In genomic region chr14:100826371-100827139, GRCh38 we compare ENCODE assay signal across 10 cellular contexts. TPM values are rescaled to one million over a fixed set of nuclear protein-coding genes. Genes with fewer than 3 reads are reported as not detected.
A peak's percentile ranks its signal among the peaks of the same experiment; 100 is the strongest.
DNase-seq lines count a peak whose midpoint lies in the region; ATAC-seq and TF ChIP-seq lines count a peak whose summit lies in the region.
"Had no signal": no experiment of that assay in that cellular context is flagged by ENCODE, and none has a peak within 500 bp of the region (broad histone marks: within the 10 kb centered on the region; RNA-seq: fewer than 3 reads in every experiment).

No MANE protein-coding gene starts in this region.

- H4K20me1 ChIP-seq in mammary epithelial cell (ENCODE audit: insufficient read depth, low read length), result no peaks in the 10 kb centered on the region

- intact Hi-C loops in mammary epithelial cell (cut with micrococcal nuclease), result loop anchor here (1.0 to 5.0 kb wide), 5 partner anchors 80 to 443 kb away; no protein-coding TSS in a partner anchor
- intact Hi-C loops in upper lobe of right lung (cut with DNase I), result no loop called here

- H3K9me3 Mint-ChIP-seq in activated naive CD8-positive, alpha-beta T cell (ENCODE audit: low read depth), result no peaks in the 10 kb centered on the region
- H3K9me3 Mint-ChIP-seq in activated naive CD8-positive, alpha-beta T cell treated with anti-CD3 and anti-CD28 coated beads, Interleukin-2, amount 50 U/mL, for 24 hours, result peaks cover 5% of the 10 kb centered on the region

- TF ChIP-seq CTCF in mammary epithelial cell (conservative IDR thresholded peaks at IDR 0.05 in 1 of 2, IDR thresholded peaks at IDR 0.05 in 1 of 2; ENCODE audit: extremely low read depth in 1 of 2, insufficient read depth in 1 of 2, low read depth in 1 of 2, low read length in 2 of 2), result no peak
- no peak for TF ChIP-seq CTCF in upper lobe of right lung (IDR thresholded peaks at IDR 0.05)

- H3K4me1 ChIP-seq in mammary epithelial cell (ENCODE audit: insufficient read depth, low read length) (no peaks in the 10 kb centered on the region), mucosa of rectum (ENCODE audit: control insufficient read depth in 2 of 2, insufficient read depth in 2 of 2, low read length in 2 of 2) (no peaks in the 10 kb centered on the region), upper lobe of right lung (no peaks in the 10 kb centered on the region)

- WGBS in mammary epithelial cell (ENCODE audit: low coverage, missing lambda C conversion rate), result 43% methylated on average over 15 of the region's 32 CpGs

- H3K36me3 ChIP-seq in mammary epithelial cell (ENCODE audit: insufficient read depth, low read length) (no peaks in the 10 kb centered on the region), mucosa of rectum (ENCODE audit: control insufficient read depth in 2 of 2, insufficient read depth in 2 of 2, low read length in 2 of 2) (no peaks in the 10 kb centered on the region), upper lobe of right lung (no peaks in the 10 kb centered on the region)

- no peak for ATAC-seq in activated naive CD8-positive, alpha-beta T cell treated with anti-CD3 and anti-CD28 coated beads, Interleukin-2, amount 50 U/mL, for 24 hours
- no peak for ATAC-seq in upper lobe of right lung
- ATAC-seq: activated CD8-positive, alpha-beta memory T cell treated with anti-CD3 and anti-CD28 coated beads, Interleukin-2, amount 10 ng/mL, durations not matched to agents 7 days and 5 days; stimulated activated memory B cell treated with anti-CD40 and anti-IgM and Interleukin-4, amounts not matched to agents 10 μg/mL and 1 μg/mL and 100 μg/mL, for 72 hours had no signal

- H3K9ac ChIP-seq in mammary epithelial cell (ENCODE audit: insufficient read depth, low read length) (no peak overlapping the region), mucosa of rectum (ENCODE audit: low read depth in 1 of 2, low read length in 2 of 2) (peak overlapping the region in 1 of 2 donors; percentile 33)

- no peak overlapping the region for H3K27ac Mint-ChIP-seq in activated naive CD8-positive, alpha-beta T cell
- H3K27ac Mint-ChIP-seq in activated naive CD8-positive, alpha-beta T cell treated with anti-CD3 and anti-CD28 coated beads, Interleukin-2, amount 50 U/mL, for 24 hours, result no peak overlapping the region
- H3K27ac Mint-ChIP-seq: activated CD8-positive, alpha-beta memory T cell treated with anti-CD3 and anti-CD28 coated beads, Interleukin-2, amount 10 ng/mL, durations not matched to agents 7 days and 5 days; stimulated activated memory B cell treated with anti-CD40 and anti-IgM and Interleukin-4, amounts not matched to agents 10 μg/mL and 1 μg/mL and 100 μg/mL, for 72 hours had no signal

- no peak overlapping the region for H2AFZ ChIP-seq in mammary epithelial cell (ENCODE audit: low read depth, low read length)

- H3K27me3 ChIP-seq in mammary epithelial cell (ENCODE audit: insufficient read depth, low read length) (peaks cover 6% of the 10 kb centered on the region), mucosa of rectum (ENCODE audit: control insufficient read depth in 2 of 2, insufficient read depth in 2 of 2, low read length in 2 of 2) (peaks cover 0 to 2% of the 10 kb centered on the region in 2 donors), upper lobe of right lung (peaks cover 23% of the 10 kb centered on the region)

- peaks cover 16% of the 10 kb centered on the region for H3K27me3 Mint-ChIP-seq in activated naive CD8-positive, alpha-beta T cell
- H3K27me3 Mint-ChIP-seq in activated naive CD8-positive, alpha-beta T cell treated with anti-CD3 and anti-CD28 coated beads, Interleukin-2, amount 50 U/mL, for 24 hours, result peaks cover 44% of the 10 kb centered on the region

- peak overlapping the region; percentile 32 to 47 (median 32) for H3K4me3 ChIP-seq in mammary epithelial cell (replicated peaks in 1 of 3; ENCODE audit: insufficient read depth in 1 of 3, low read depth in 2 of 3, low read length in 3 of 3)
- H3K4me3 ChIP-seq in mucosa of rectum (ENCODE audit: low read length in 2 of 2), result peak overlapping the region; percentile 48 to 59
- H3K4me3 ChIP-seq in upper lobe of right lung, result peak overlapping the region; percentile 29

- H3K4me1 Mint-ChIP-seq in activated naive CD8-positive, alpha-beta T cell (ENCODE audit: low read depth), result peaks cover 12% of the 10 kb centered on the region
- peaks cover 1% of the 10 kb centered on the region for H3K4me1 Mint-ChIP-seq in activated naive CD8-positive, alpha-beta T cell treated with anti-CD3 and anti-CD28 coated beads, Interleukin-2, amount 50 U/mL, for 24 hours
- H3K4me1 Mint-ChIP-seq: activated CD8-positive, alpha-beta memory T cell treated with anti-CD3 and anti-CD28 coated beads, Interleukin-2, amount 10 ng/mL, durations not matched to agents 7 days and 5 days; stimulated activated memory B cell treated with anti-CD40 and anti-IgM and Interleukin-4, amounts not matched to agents 10 μg/mL and 1 μg/mL and 100 μg/mL, for 72 hours had no signal

- CTCF ChIA-PET in mammary epithelial cell (lab: Charles Lee; ENCODE audit: low non-redundant PET), result no interaction called here

- H3K27ac ChIP-seq in mammary epithelial cell (ENCODE audit: insufficient read depth, low read depth, low read length), result no peak overlapping the region
- peak overlapping the region; percentile 5 to 16 for H3K27ac ChIP-seq in mucosa of rectum (ENCODE audit: low read depth in 2 of 2, low read length in 2 of 2)
- H3K27ac ChIP-seq in upper lobe of right lung, result no peak overlapping the region

- in situ Hi-C loops in mammary epithelial cell (cut with MboI; ENCODE audit: low sequenced_read_pairs in 2 of 2), result loop anchor here in 1 of 2 donors (25.0 kb wide), 1 partner anchor 811 kb away; no protein-coding TSS in a partner anchor

- H3K79me2 ChIP-seq in mammary epithelial cell (ENCODE audit: insufficient read depth, low read length), result no peaks in the 10 kb centered on the region

- no peak for DNase-seq in activated naive CD8-positive, alpha-beta T cell treated with anti-CD3 and anti-CD28 coated beads, Interleukin-2, amount 50 U/mL, for 24 hours
- DNase-seq in mammary epithelial cell (no peak), upper lobe of right lung (no peak), amniotic stem cell (lab: John Stamatoyannopoulos, UW) (no peak), medulla oblongata (ENCODE audit: extremely low spot score) (no peak), NCI-H1930 (lab: John Stamatoyannopoulos, UW) (no peak)
- DNase-seq: activated CD8-positive, alpha-beta memory T cell treated with anti-CD3 and anti-CD28 coated beads, Interleukin-2, amount 10 ng/mL, durations not matched to agents 7 days and 5 days had no signal

- no peaks in the 10 kb centered on the region for H3K36me3 Mint-ChIP-seq in activated naive CD8-positive, alpha-beta T cell
- no peaks in the 10 kb centered on the region for H3K36me3 Mint-ChIP-seq in activated naive CD8-positive, alpha-beta T cell treated with anti-CD3 and anti-CD28 coated beads, Interleukin-2, amount 50 U/mL, for 24 hours (ENCODE audit: low read depth)
- H3K36me3 Mint-ChIP-seq: activated CD8-positive, alpha-beta memory T cell treated with anti-CD3 and anti-CD28 coated beads, Interleukin-2, amount 10 ng/mL, durations not matched to agents 7 days and 5 days had no signal

- H3K4me3 Mint-ChIP-seq in activated naive CD8-positive, alpha-beta T cell, result peak overlapping the region; percentile 62
- H3K4me3 Mint-ChIP-seq in activated naive CD8-positive, alpha-beta T cell treated with anti-CD3 and anti-CD28 coated beads, Interleukin-2, amount 50 U/mL, for 24 hours, result no peak overlapping the region
- H3K4me3 Mint-ChIP-seq: activated CD8-positive, alpha-beta memory T cell treated with anti-CD3 and anti-CD28 coated beads, Interleukin-2, amount 10 ng/mL, durations not matched to agents 7 days and 5 days; stimulated activated memory B cell treated with anti-CD40 and anti-IgM and Interleukin-4, amounts not matched to agents 10 μg/mL and 1 μg/mL and 100 μg/mL, for 72 hours had no signal

- H3K4me2 ChIP-seq in mammary epithelial cell (ENCODE audit: insufficient read depth, low read depth, low read length), result peak overlapping the region; percentile 56

- dilution Hi-C loops in mammary epithelial cell (cut with HindIII; ENCODE audit: low sequenced_read_pairs), result no loop called here

- TSS peak; percentile 76 for BruUV-seq in mammary epithelial cell (replicated peaks; lab: Mats Ljungman, UMichigan)

- H3K9me3 ChIP-seq in mammary epithelial cell (replicated peaks; ENCODE audit: insufficient read depth, low read length), result no peaks in the 10 kb centered on the region
- H3K9me3 ChIP-seq in mucosa of rectum (ENCODE audit: control insufficient read depth in 2 of 2, low read length in 2 of 2), result no peaks in the 10 kb centered on the region
- no peaks in the 10 kb centered on the region for H3K9me3 ChIP-seq in upper lobe of right lung

RNA-seq across cellular contexts. Expression of gene MEG3, which starts 0.6 kb away (rescaled TPM):
- 10 to 100 TPM in 1 of 2 donors, under 1 TPM in 1; 0.83 to 75.5 TPM for total RNA-seq in mammary epithelial cell
- 20.8 TPM for polyA plus RNA-seq in mammary epithelial cell
- polyA minus RNA-seq in mammary epithelial cell, result 33.5 TPM
- 15.6 TPM for total RNA-seq in upper lobe of right lung
- total RNA-seq: activated CD8-positive, alpha-beta memory T cell treated with anti-CD3 and anti-CD28 coated beads, Interleukin-2, amount 10 ng/mL, durations not matched to agents 7 days and 5 days had no signal

Comparison
In these comparisons a context has a peak if more than half of its experiments do, and no peak if none do; other contexts are left out.
1. H3K27ac ChIP-seq: peak in mucosa of rectum (2 of 2); none in mammary epithelial cell (single experiment) and upper lobe of right lung (single experiment).
2. Peak in every context shown above with its lines, with median percentiles within 50 percentile points of each other: H3K4me3 ChIP-seq.